ENCODE assay signal across 9 cellular contexts in the genomic region with DNA sequence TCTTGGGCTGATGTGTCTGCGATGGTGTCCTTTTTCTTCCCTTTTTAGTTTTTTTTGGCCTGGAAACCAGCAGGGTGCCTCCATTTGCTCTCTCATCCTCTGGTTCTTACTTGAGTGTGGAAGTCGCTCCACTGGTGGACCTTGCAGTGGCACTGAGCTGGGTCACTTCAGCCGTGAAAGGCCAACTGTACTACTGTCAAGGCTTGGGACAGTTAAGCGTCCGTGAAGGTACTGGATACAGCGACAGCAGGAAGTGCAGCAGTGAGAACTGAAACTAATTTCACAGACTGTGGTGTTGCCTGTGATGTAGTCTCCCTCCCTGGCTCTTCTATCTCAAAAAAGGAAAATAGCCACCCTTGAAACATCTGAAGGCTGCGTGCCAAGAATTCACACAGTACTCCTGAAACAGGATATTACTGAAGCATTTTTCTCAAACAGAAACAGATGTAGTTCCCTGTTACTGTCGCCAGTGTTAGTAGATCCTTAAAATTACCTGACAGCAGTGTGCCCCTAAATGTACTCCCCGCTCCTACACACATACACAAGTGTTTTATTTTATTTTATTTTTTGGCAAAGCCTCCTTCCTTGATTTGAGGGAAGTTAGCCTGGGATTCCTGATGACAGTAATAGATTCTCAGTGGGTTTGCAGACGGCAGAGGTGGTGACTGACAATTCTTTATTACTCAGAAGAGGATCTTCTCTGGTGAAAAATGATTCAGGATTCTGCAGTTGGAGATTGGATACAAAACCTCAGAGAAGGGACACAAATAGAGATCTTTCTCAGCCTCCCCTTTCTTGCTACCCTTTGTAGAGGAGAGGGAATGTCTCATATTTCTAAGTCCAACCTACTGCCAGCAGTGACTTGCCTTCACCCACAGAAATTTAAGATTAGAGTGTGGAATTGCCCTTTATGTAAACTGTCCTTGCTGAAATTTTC. TPM values are rescaled to one million over a fixed set of nuclear protein-coding genes. Genes with fewer than 3 reads are reported as not detected.
DNase-seq lines count a peak whose midpoint lies in the region; ATAC-seq lines count a peak whose summit lies in the region.
"Had no signal": no experiment of that assay in that cellular context is flagged by ENCODE, and none has a peak within 500 bp of the region (broad histone marks: within the 10 kb centered on the region; RNA-seq: fewer than 3 reads in every experiment).

No MANE protein-coding gene starts in this region.

- peak overlapping the region; percentile 98 for H3K27ac Mint-ChIP-seq in activated naive CD8-positive, alpha-beta T cell treated with anti-CD3 and anti-CD28 coated beads, Interleukin-2, amount 10 ng/mL, durations not matched to agents 7 days and 5 days

- H3K4me1 Mint-ChIP-seq in activated naive CD8-positive, alpha-beta T cell treated with anti-CD3 and anti-CD28 coated beads, Interleukin-2, amount 10 ng/mL, durations not matched to agents 7 days and 5 days: peaks cover 78% of the 10 kb centered on the region

- POLR2A ChIA-PET in activated naive CD8-positive, alpha-beta T cell treated with anti-CD3 and anti-CD28 coated beads, Interleukin-2, amount 10 ng/mL, durations not matched to agents 7 days and 5 days (lab: Charles Lee): interaction anchor here (0.9 to 1.6 kb wide), 3 partner anchors 10 to 11 kb away, joined by 3 to 6 read pairs (median 6); no protein-coding TSS in a partner anchor

- H3K9me3 ChIP-seq in skeletal muscle tissue (ENCODE audit: control insufficient read depth in 3 of 3, low read length in 3 of 3): no peaks in the 10 kb centered on the region

- no peaks in the 10 kb centered on the region for H3K27me3 Mint-ChIP-seq in activated naive CD8-positive, alpha-beta T cell treated with anti-CD3 and anti-CD28 coated beads, Interleukin-2, amount 10 ng/mL, durations not matched to agents 7 days and 5 days

- no peaks in the 10 kb centered on the region for H3K27me3 ChIP-seq in skeletal muscle tissue (ENCODE audit: control insufficient read depth in 3 of 3, insufficient read depth in 3 of 3, low read length in 3 of 3)

- H3K4me3 Mint-ChIP-seq in activated naive CD8-positive, alpha-beta T cell treated with anti-CD3 and anti-CD28 coated beads, Interleukin-2, amount 10 ng/mL, durations not matched to agents 7 days and 5 days: peak overlapping the region; percentile 100

- intact Hi-C loops in left cardiac atrium (cut with DNase I): loop anchor here in 1 of 2 donors (5.0 kb wide), 1 partner anchor 37 kb away; no protein-coding TSS in a partner anchor

- H3K27ac ChIP-seq in skeletal muscle tissue (ENCODE audit: low read depth, low read length): peak overlapping the region; percentile 67

- DNase-seq in ACHN (peak; percentile 8), NCI-H2196 (lab: John Stamatoyannopoulos, UW; ENCODE audit: unreplicated experiment) (peak; percentile 74), left cardiac atrium (peak; percentile 65), SW480 (ENCODE audit: low spot score) (no peak)
- DNase-seq in activated naive CD8-positive, alpha-beta T cell treated with anti-CD3 and anti-CD28 coated beads, Interleukin-2, amount 10 ng/mL, durations not matched to agents 7 days and 5 days: peak; percentile 55

- in situ Hi-C loops in ACHN (cut with HindIII; ENCODE audit: low pct_ligation_motif_present, low pct_unique_long_range_greater_than_20kb, low sequenced_read_pairs): no loop called here

- H3K4me3 ChIP-seq in skeletal muscle tissue (ENCODE audit: low read length in 3 of 3): peak overlapping the region; percentile 38 to 56 (median 39)

- H3K4me1 ChIP-seq in skeletal muscle tissue (ENCODE audit: control insufficient read depth in 3 of 3, insufficient read depth in 3 of 3, low read length in 3 of 3): peaks cover 65 to 74% (median 69%) of the 10 kb centered on the region in 3 donors

- peaks cover 21% of the 10 kb centered on the region for H3K36me3 Mint-ChIP-seq in activated naive CD8-positive, alpha-beta T cell treated with anti-CD3 and anti-CD28 coated beads, Interleukin-2, amount 10 ng/mL, durations not matched to agents 7 days and 5 days

- no peaks in the 10 kb centered on the region for H3K9me3 Mint-ChIP-seq in activated naive CD8-positive, alpha-beta T cell treated with anti-CD3 and anti-CD28 coated beads, Interleukin-2, amount 10 ng/mL, durations not matched to agents 7 days and 5 days

- H3K9ac ChIP-seq in skeletal muscle tissue (ENCODE audit: low read depth in 1 of 3, low read length in 3 of 3): peak overlapping the region; percentile 41 to 54 (median 44)

- no peaks in the 10 kb centered on the region for H3K36me3 ChIP-seq in skeletal muscle tissue (ENCODE audit: control insufficient read depth in 3 of 3, insufficient read depth in 3 of 3, low read length in 3 of 3)

- ATAC-seq in GM18511 (IDR thresholded peaks at IDR 0.05; ENCODE audit: unreplicated experiment): peak; percentile 52
- peak; percentile 42 for ATAC-seq in HG02943 (IDR thresholded peaks at IDR 0.05; ENCODE audit: low read depth, unreplicated experiment)
- ATAC-seq in activated naive CD8-positive, alpha-beta T cell treated with anti-CD3 and anti-CD28 coated beads, Interleukin-2, amount 10 ng/mL, durations not matched to agents 7 days and 5 days (ENCODE audit: low read depth): peak; percentile 50
- ATAC-seq in left cardiac atrium: peak; percentile 3 to 41

RNA-seq across cellular contexts. Expression of a gene that starts 4.3 kb away (rescaled TPM):
- 10 to 100 TPM; 42.9 to 44.5 TPM for total RNA-seq in activated naive CD8-positive, alpha-beta T cell treated with anti-CD3 and anti-CD28 coated beads, Interleukin-2, amount 10 ng/mL, durations not matched to agents 7 days and 5 days
- 10 to 100 TPM; 21.8 to 28.1 TPM for total RNA-seq in left cardiac atrium
- 10.4 TPM for total RNA-seq in skeletal muscle tissue

RNA-seq across cellular contexts. Expression of a gene that starts 41.1 kb away (rescaled TPM):
- not detected for total RNA-seq in activated naive CD8-positive, alpha-beta T cell treated with anti-CD3 and anti-CD28 coated beads, Interleukin-2, amount 10 ng/mL, durations not matched to agents 7 days and 5 days
- total RNA-seq in left cardiac atrium (not detected), skeletal muscle tissue (not detected)
- total RNA-seq: mononuclear cell had no signal
